ENCODE assay signal across 17 cellular contexts in genomic region chr4:152104846-152105462, GRCh38.
DNase-seq lines count a peak whose midpoint lies in the region; ATAC-seq and TF ChIP-seq lines count a peak whose summit lies in the region.
"Had no signal": no experiment of that assay in that cellular context is flagged by ENCODE, and none has a peak within 500 bp of the region (broad histone marks: within the 10 kb centered on the region; RNA-seq: fewer than 3 reads in every experiment).

No MANE protein-coding gene starts in this region.

- H3K27me3 ChIP-seq in gastrocnemius medialis: no peaks in the 10 kb centered on the region
- H3K27me3 ChIP-seq: body of pancreas, right lobe of liver had no signal

- no peaks in the 10 kb centered on the region for H3K9me3 ChIP-seq in gastrocnemius medialis
- H3K9me3 ChIP-seq: body of pancreas, right lobe of liver had no signal

- no peak for TF ChIP-seq POLR2A in gastrocnemius medialis (IDR thresholded peaks at IDR 0.05)

- TF ChIP-seq CTCF in coronary artery (IDR thresholded peaks at IDR 0.05) (no peak), omental fat pad (IDR thresholded peaks at IDR 0.05) (no peak), endothelial cell (IDR thresholded peaks at IDR 0.05; ENCODE audit: unreplicated experiment) (no peak), gastrocnemius medialis (IDR thresholded peaks at IDR 0.05 in 4 of 5, conservative IDR thresholded peaks at IDR 0.05 in 1 of 5) (no peak)

- H3K27ac Mint-ChIP-seq in activated T-cell treated with anti-CD3 and anti-CD28 coated beads, Interleukin-2, amount 50 U/mL, for 24 hours: peak overlapping the region; percentile 94
- no peak overlapping the region for H3K27ac Mint-ChIP-seq in endothelial cell (ENCODE audit: unreplicated experiment)
- H3K27ac Mint-ChIP-seq: activated B cell treated with CpG ODN at 0.5 μM for 24 hours had no signal

- intact Hi-C loops in gastrocnemius medialis (cut with DNase I; ENCODE audit: low total_unique reads): no loop called here

- in situ Hi-C loops in gastrocnemius medialis (cut with MboI; ENCODE audit: low sequenced_read_pairs in 4 of 4): no loop called here

- no peak overlapping the region for H3K27ac ChIP-seq in coronary artery
- H3K27ac ChIP-seq in gastrocnemius medialis: no peak overlapping the region
- H3K27ac ChIP-seq: body of pancreas, right lobe of liver had no signal

- DNase-seq in activated T-cell treated with anti-CD3 and anti-CD28 coated beads, Interleukin-2, amount 50 U/mL, for 24 hours: no peak
- DNase-seq in activated T-cell treated with anti-CD3 and anti-CD28 coated beads, Interleukin-2, amount 50 U/mL, for 48 hours: no peak
- DNase-seq in NCI-H2227 treated with DMSO at 0.1 percent for 48 hours (lab: John Stamatoyannopoulos, UW): peak; percentile 51
- DNase-seq in coronary artery (ENCODE audit: low spot score): peak; percentile 43
- no peak for DNase-seq in omental fat pad (ENCODE audit: low spot score)
- DNase-seq in endothelial cell (ENCODE audit: low spot score): no peak
- DNase-seq in gastrocnemius medialis: no peak
- no peak for DNase-seq in NK-92 (lab: John Stamatoyannopoulos, UW; ENCODE audit: unreplicated experiment)
- DNase-seq: ACHN; activated B cell treated with CpG ODN at 0.5 μM for 24 hours; activated naive CD4-positive, alpha-beta T cell; body of pancreas; NCI-H1436 treated with DMSO at 0.1 percent for 48 hours; NCI-H446; right lobe of liver; Right ventricle myocardium superior had no signal

- H3K36me3 ChIP-seq in gastrocnemius medialis: no peaks in the 10 kb centered on the region
- H3K36me3 ChIP-seq: right lobe of liver had no signal

- peaks cover 0 to 8% of the 10 kb centered on the region in 2 donors for H3K4me1 ChIP-seq in gastrocnemius medialis
- H3K4me1 ChIP-seq: body of pancreas, right lobe of liver had no signal

- H3K9me3 Mint-ChIP-seq in activated T-cell treated with anti-CD3 and anti-CD28 coated beads, Interleukin-2, amount 50 U/mL, for 24 hours: no peaks in the 10 kb centered on the region
- H3K9me3 Mint-ChIP-seq in endothelial cell (ENCODE audit: unreplicated experiment): no peaks in the 10 kb centered on the region
- H3K9me3 Mint-ChIP-seq: activated B cell treated with CpG ODN at 0.5 μM for 24 hours had no signal

- H3K36me3 Mint-ChIP-seq in activated T-cell treated with anti-CD3 and anti-CD28 coated beads, Interleukin-2, amount 50 U/mL, for 24 hours (ENCODE audit: low read depth): peaks cover 2% of the 10 kb centered on the region
- H3K36me3 Mint-ChIP-seq in endothelial cell (ENCODE audit: low read depth, unreplicated experiment): no peaks in the 10 kb centered on the region

- no peak overlapping the region for H3K4me3 Mint-ChIP-seq in activated T-cell treated with anti-CD3 and anti-CD28 coated beads, Interleukin-2, amount 50 U/mL, for 24 hours
- no peak overlapping the region for H3K4me3 Mint-ChIP-seq in endothelial cell (ENCODE audit: unreplicated experiment)
- H3K4me3 Mint-ChIP-seq: activated B cell treated with CpG ODN at 0.5 μM for 24 hours; T-helper 1 cell treated with Interleukin-12 subunit alpha and Interleukin-12 subunit beta and Interleukin-4 antibody, amounts not matched to agents 30 μg/mL and 1 μg/mL, for 36 hours had no signal

- ATAC-seq in omental fat pad (ENCODE audit: low FRiP score): peak; percentile 37
- ATAC-seq in gastrocnemius medialis: no peak
- ATAC-seq: body of pancreas, right lobe of liver had no signal

- H3K4me1 Mint-ChIP-seq in activated T-cell treated with anti-CD3 and anti-CD28 coated beads, Interleukin-2, amount 50 U/mL, for 24 hours (ENCODE audit: low read depth): peaks cover 96% of the 10 kb centered on the region
- H3K4me1 Mint-ChIP-seq in endothelial cell (ENCODE audit: unreplicated experiment): peaks cover 50% of the 10 kb centered on the region

- H3K27me3 Mint-ChIP-seq in activated T-cell treated with anti-CD3 and anti-CD28 coated beads, Interleukin-2, amount 50 U/mL, for 24 hours: no peaks in the 10 kb centered on the region
- H3K27me3 Mint-ChIP-seq in endothelial cell (ENCODE audit: unreplicated experiment): peaks cover 9% of the 10 kb centered on the region

- H3K4me3 ChIP-seq in coronary artery: no peak overlapping the region
- H3K4me3 ChIP-seq in gastrocnemius medialis: no peak overlapping the region
- H3K4me3 ChIP-seq: body of pancreas, right lobe of liver had no signal

Comparison
In these comparisons a context has a peak if more than half of its experiments do, and no peak if none do; other contexts are left out.
1. DNase-seq: peak in NCI-H2227 treated with DMSO at 0.1 percent for 48 hours (single experiment) and coronary artery (single experiment); none in activated T-cell treated with anti-CD3 and anti-CD28 coated beads, Interleukin-2, amount 50 U/mL, for 24 hours (single experiment), activated T-cell treated with anti-CD3 and anti-CD28 coated beads, Interleukin-2, amount 50 U/mL, for 48 hours (0 of 2), omental fat pad (single experiment), endothelial cell (single experiment), gastrocnemius medialis (0 of 2) and NK-92 (single experiment).